Comparison of ENCODE assay signal across 20 cellular contexts in genomic region chr10:84994722-84995121, GRCh38.
"Had no signal": no experiment of that assay in that cellular context is flagged by ENCODE, and none has a peak within 500 bp of the region (broad histone marks: within the 10 kb centered on the region; RNA-seq: fewer than 3 reads in every experiment).

No MANE protein-coding gene starts in this region.

- H3K4me1 ChIP-seq: Peyer's patch, SJCRH30 had no signal

- H3K9me3 ChIP-seq: Peyer's patch, SJCRH30 had no signal

- H3K36me3 ChIP-seq: Peyer's patch, SJCRH30 had no signal

- H3K4me3 ChIP-seq: PC-9, Peyer's patch, SJCRH30 had no signal

- DNase-seq: KBM-7, MV-4-11, NCI-H1048, NCI-H1105, NCI-H1417, NCI-H1436 treated with DMSO at 0.1 percent for 48 hours, NCI-H1694, NCI-H187 treated with DMSO at 0.1 percent for 48 hours, NCI-H2029 treated with DMSO at 0.1 percent for 48 hours, NCI-H345, NCI-H446 treated with DMSO at 0.1 percent for 48 hours, NCI-H510A treated with DMSO at 0.1 percent for 48 hours, NCI-H526, OCI-M1, PC-9, Peyer's patch, SHP77 treated with DMSO at 0.1 percent for 48 hours, SJCRH30 had no signal

- H3K27me3 ChIP-seq: Peyer's patch, SJCRH30 had no signal

- ATAC-seq: Right ventricle myocardium inferior, SK-N-SH treated with all-trans-retinoic acid at 6 μM for 48 hours had no signal

- H3K27ac ChIP-seq: PC-9, Peyer's patch, SJCRH30 had no signal
